ENCODE assay signal across 16 cellular contexts in the genomic region with DNA sequence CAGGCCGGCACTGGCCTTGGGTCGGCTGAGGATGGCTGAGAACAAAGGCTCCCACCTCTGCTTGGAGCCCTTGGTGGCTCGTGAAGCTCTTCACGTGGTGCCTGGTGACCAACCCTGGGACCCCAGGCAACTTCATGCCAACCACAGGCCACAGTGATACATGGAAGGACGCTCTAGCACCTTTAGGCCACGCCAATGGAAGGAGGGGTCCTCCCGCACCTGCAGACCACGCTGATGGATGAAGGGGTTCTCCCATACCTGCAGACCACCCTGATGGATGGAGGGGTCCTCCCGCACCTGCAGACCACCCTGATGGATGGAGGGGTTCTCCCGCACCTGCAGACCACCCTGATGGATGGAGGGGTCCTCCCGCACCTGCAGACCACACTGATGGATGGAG.
A peak's percentile ranks its signal among the peaks of the same experiment; 100 is the strongest.
DNase-seq lines count a peak whose midpoint lies in the region; ATAC-seq and TF ChIP-seq lines count a peak whose summit lies in the region.
"Had no signal": no experiment of that assay in that cellular context is flagged by ENCODE, and none has a peak within 500 bp of the region (broad histone marks: within the 10 kb centered on the region; RNA-seq: fewer than 3 reads in every experiment).

No MANE protein-coding gene starts in this region.

- CTCF ChIA-PET in activated CD8-positive, alpha-beta memory T cell treated with anti-CD3 and anti-CD28 coated beads, Interleukin-2, amount 10 ng/mL, durations not matched to agents 7 days and 5 days (lab: Charles Lee) = interaction anchor here (1.8 kb wide), 1 partner anchor 24 kb away, joined by 3 read pairs; no protein-coding TSS in a partner anchor

- DNase-seq in activated CD8-positive, alpha-beta memory T cell treated with anti-CD3 and anti-CD28 coated beads, Interleukin-2, amount 10 ng/mL, durations not matched to agents 7 days and 5 days = peak; percentile 33
- DNase-seq in activated CD8-positive, alpha-beta memory T cell treated with anti-CD3 and anti-CD28 coated beads, Interleukin-2, amount 50 U/mL, for 4 hours = no peak
- DNase-seq in mesenteric fat pad (ENCODE audit: low spot score) (peak; percentile 53), spleen (peak; percentile 36), NCI-H187 treated with DMSO at 0.1 percent for 48 hours (lab: John Stamatoyannopoulos, UW) (no peak), NCI-H345 (lab: John Stamatoyannopoulos, UW) (no peak)
- DNase-seq: BE2C; C1 segment of cervical spinal cord; CD4-positive, CD25-positive, alpha-beta regulatory T cell; CD8-positive, alpha-beta memory T cell; COR-L47; DMS 273 treated with DMSO at 0.1 percent for 48 hours; DMS53; DND-41; EL had no signal

- H3K27me3 ChIP-seq in spleen (replicated peaks in 1 of 7) = peaks cover 0 to 1% (median 0%) of the 10 kb centered on the region in 7 donors

- H3K4me1 Mint-ChIP-seq in activated CD8-positive, alpha-beta memory T cell treated with anti-CD3 and anti-CD28 coated beads, Interleukin-2, amount 10 ng/mL, durations not matched to agents 7 days and 5 days = no peaks in the 10 kb centered on the region

- no peak for ATAC-seq in activated CD8-positive, alpha-beta memory T cell treated with anti-CD3 and anti-CD28 coated beads, Interleukin-2, amount 10 ng/mL, durations not matched to agents 7 days and 5 days

- H3K4me1 ChIP-seq in spleen = no peaks in the 10 kb centered on the region

- H3K4me3 Mint-ChIP-seq in activated CD8-positive, alpha-beta memory T cell treated with anti-CD3 and anti-CD28 coated beads, Interleukin-2, amount 10 ng/mL, durations not matched to agents 7 days and 5 days = no peak overlapping the region
- H3K4me3 Mint-ChIP-seq: CD4-positive, CD25-positive, alpha-beta regulatory T cell; CD8-positive, alpha-beta memory T cell; H9 had no signal

- no peak overlapping the region for H3K4me3 ChIP-seq in spleen

- no peak overlapping the region for H3K27ac Mint-ChIP-seq in activated CD8-positive, alpha-beta memory T cell treated with anti-CD3 and anti-CD28 coated beads, Interleukin-2, amount 10 ng/mL, durations not matched to agents 7 days and 5 days
- H3K27ac Mint-ChIP-seq: CD4-positive, CD25-positive, alpha-beta regulatory T cell; H9 had no signal

- H3K36me3 Mint-ChIP-seq in activated CD8-positive, alpha-beta memory T cell treated with anti-CD3 and anti-CD28 coated beads, Interleukin-2, amount 10 ng/mL, durations not matched to agents 7 days and 5 days = no peaks in the 10 kb centered on the region
- H3K36me3 Mint-ChIP-seq: CD4-positive, CD25-positive, alpha-beta regulatory T cell had no signal

- no peaks in the 10 kb centered on the region for H3K36me3 ChIP-seq in spleen
- H3K36me3 ChIP-seq: BE2C had no signal

- TF ChIP-seq POLR2A in spleen (IDR thresholded peaks at IDR 0.05) = no peak

- TF ChIP-seq CTCF in spleen (IDR thresholded peaks at IDR 0.05 in 8 of 11, conservative IDR thresholded peaks at IDR 0.05 in 3 of 11) = no peak

- H3K9me3 Mint-ChIP-seq in activated CD8-positive, alpha-beta memory T cell treated with anti-CD3 and anti-CD28 coated beads, Interleukin-2, amount 10 ng/mL, durations not matched to agents 7 days and 5 days (ENCODE audit: low read depth) = no peaks in the 10 kb centered on the region

- peaks cover 0 to 15% (median 5%) of the 10 kb centered on the region in 8 donors for H3K9me3 ChIP-seq in spleen
- H3K9me3 ChIP-seq: BE2C had no signal

- peaks cover 56% of the 10 kb centered on the region for H3K27me3 Mint-ChIP-seq in activated CD8-positive, alpha-beta memory T cell treated with anti-CD3 and anti-CD28 coated beads, Interleukin-2, amount 10 ng/mL, durations not matched to agents 7 days and 5 days

- intact Hi-C loops in spleen (cut with DNase I; ENCODE audit: low total_unique reads) = no loop called here

- H3K27ac ChIP-seq in spleen = no peak overlapping the region

- 87 to 95% (median 90%) methylated on average over 5 to 11 of the region's 11 CpGs for WGBS in spleen, 5 donors

Comparison
In these comparisons a context has a peak if more than half of its experiments do, and no peak if none do; other contexts are left out.
1. DNase-seq: peak in activated CD8-positive, alpha-beta memory T cell treated with anti-CD3 and anti-CD28 coated beads, Interleukin-2, amount 10 ng/mL, durations not matched to agents 7 days and 5 days (single experiment), mesenteric fat pad (single experiment) and spleen (single experiment); none in activated CD8-positive, alpha-beta memory T cell treated with anti-CD3 and anti-CD28 coated beads, Interleukin-2, amount 50 U/mL, for 4 hours (single experiment), NCI-H187 treated with DMSO at 0.1 percent for 48 hours (single experiment) and NCI-H345 (single experiment).